ENCODE assay signal across 14 cellular contexts in genomic region chr14:105989746-105990302, GRCh38.
DNase-seq lines count a peak whose midpoint lies in the region; ATAC-seq and TF ChIP-seq lines count a peak whose summit lies in the region.
"Had no signal": no experiment of that assay in that cellular context is flagged by ENCODE, and none has a peak within 500 bp of the region (broad histone marks: within the 10 kb centered on the region; RNA-seq: fewer than 3 reads in every experiment).

No MANE protein-coding gene starts in this region.

- H3K4me3 ChIP-seq in Peyer's patch: no peak overlapping the region
- H3K4me3 ChIP-seq: skin epidermis had no signal

- no peak for TF ChIP-seq CTCF in Peyer's patch (IDR thresholded peaks at IDR 0.05)

- POLR2A ChIA-PET in activated naive CD8-positive, alpha-beta T cell treated with anti-CD3 and anti-CD28 coated beads, Interleukin-2, amount 10 ng/mL, durations not matched to agents 7 days and 5 days (lab: Charles Lee): no interaction called here

- H3K9me3 ChIP-seq in Peyer's patch: no peaks in the 10 kb centered on the region

- H3K36me3 ChIP-seq in Peyer's patch: no peaks in the 10 kb centered on the region

- no peaks in the 10 kb centered on the region for H3K9me3 Mint-ChIP-seq in T-helper 2 cell treated with Interferon-gamma antibody and Interleukin-4, amounts not matched to agents 5 μg/mL and 100 μg/mL, for 36 hours
- no peaks in the 10 kb centered on the region for H3K9me3 Mint-ChIP-seq in activated naive CD8-positive, alpha-beta T cell treated with anti-CD3 and anti-CD28 coated beads, Interleukin-2, amount 10 ng/mL, durations not matched to agents 7 days and 5 days

- H3K27ac Mint-ChIP-seq in T-helper 2 cell treated with Interferon-gamma antibody and Interleukin-4, amounts not matched to agents 5 μg/mL and 100 μg/mL, for 36 hours: peak overlapping the region; percentile 19
- H3K27ac Mint-ChIP-seq in activated naive CD8-positive, alpha-beta T cell treated with anti-CD3 and anti-CD28 coated beads, Interleukin-2, amount 10 ng/mL, durations not matched to agents 7 days and 5 days: peak overlapping the region; percentile 56

- TF ChIP-seq POLR2A in Peyer's patch (IDR thresholded peaks at IDR 0.05): no peak

- no peaks in the 10 kb centered on the region for H3K36me3 Mint-ChIP-seq in T-helper 2 cell treated with Interferon-gamma antibody and Interleukin-4, amounts not matched to agents 5 μg/mL and 100 μg/mL, for 36 hours (ENCODE audit: low read depth)
- no peaks in the 10 kb centered on the region for H3K36me3 Mint-ChIP-seq in activated naive CD8-positive, alpha-beta T cell treated with anti-CD3 and anti-CD28 coated beads, Interleukin-2, amount 10 ng/mL, durations not matched to agents 7 days and 5 days

- ATAC-seq in activated CD4-positive, CD25-positive, alpha-beta regulatory T cell treated with anti-CD3 and anti-CD28 coated beads, Interleukin-2, amount 50 U/mL, for 24 hours: peak; percentile 85 to 94
- peak; percentile 66 for ATAC-seq in activated naive CD8-positive, alpha-beta T cell treated with anti-CD3 and anti-CD28 coated beads, Interleukin-2, amount 10 ng/mL, durations not matched to agents 7 days and 5 days (ENCODE audit: low read depth)
- ATAC-seq in GM19328 (IDR thresholded peaks at IDR 0.05; ENCODE audit: unreplicated experiment): no peak
- ATAC-seq: PC-3 had no signal

- no peak overlapping the region for H3K27ac ChIP-seq in Peyer's patch
- H3K27ac ChIP-seq: skin epidermis had no signal

- no peaks in the 10 kb centered on the region for H3K27me3 ChIP-seq in Peyer's patch

- no peak overlapping the region for H3K4me3 Mint-ChIP-seq in T-helper 2 cell treated with Interferon-gamma antibody and Interleukin-4, amounts not matched to agents 5 μg/mL and 100 μg/mL, for 36 hours
- H3K4me3 Mint-ChIP-seq in activated naive CD8-positive, alpha-beta T cell treated with anti-CD3 and anti-CD28 coated beads, Interleukin-2, amount 10 ng/mL, durations not matched to agents 7 days and 5 days: no peak overlapping the region

- H3K4me1 ChIP-seq in Peyer's patch: no peaks in the 10 kb centered on the region

- no peaks in the 10 kb centered on the region for H3K27me3 Mint-ChIP-seq in T-helper 2 cell treated with Interferon-gamma antibody and Interleukin-4, amounts not matched to agents 5 μg/mL and 100 μg/mL, for 36 hours (ENCODE audit: low read depth)
- H3K27me3 Mint-ChIP-seq in activated naive CD8-positive, alpha-beta T cell treated with anti-CD3 and anti-CD28 coated beads, Interleukin-2, amount 10 ng/mL, durations not matched to agents 7 days and 5 days: peaks cover 3% of the 10 kb centered on the region

- DNase-seq in activated CD4-positive, CD25-positive, alpha-beta regulatory T cell (lab: John Stamatoyannopoulos, UW): no peak
- DNase-seq in DMS79 treated with DMSO at 0.1 percent for 48 hours (lab: John Stamatoyannopoulos, UW) (peak; percentile 66), germinal center (ENCODE audit: low spot score) (no peak), Peyer's patch (no peak)
- peak; percentile 31 for DNase-seq in T-helper 2 cell treated with Interferon-gamma antibody and Interleukin-4, amounts not matched to agents 5 μg/mL and 100 μg/mL, for 36 hours (ENCODE audit: low spot score)
- no peak for DNase-seq in activated naive CD8-positive, alpha-beta T cell treated with anti-CD3 and anti-CD28 coated beads, Interleukin-2, amount 10 ng/mL, durations not matched to agents 7 days and 5 days
- DNase-seq: amniotic stem cell, kidney, MM.1S, NCI-H2227 treated with DMSO at 0.1 percent for 48 hours, PC-3 had no signal

- H3K4me1 Mint-ChIP-seq in T-helper 2 cell treated with Interferon-gamma antibody and Interleukin-4, amounts not matched to agents 5 μg/mL and 100 μg/mL, for 36 hours (ENCODE audit: low read depth): peaks cover 37% of the 10 kb centered on the region
- H3K4me1 Mint-ChIP-seq in activated naive CD8-positive, alpha-beta T cell treated with anti-CD3 and anti-CD28 coated beads, Interleukin-2, amount 10 ng/mL, durations not matched to agents 7 days and 5 days: peaks cover 51% of the 10 kb centered on the region

Comparison
In these comparisons a context has a peak if more than half of its experiments do, and no peak if none do; other contexts are left out.
1. DNase-seq: peak in DMS79 treated with DMSO at 0.1 percent for 48 hours (single experiment) and T-helper 2 cell treated with Interferon-gamma antibody and Interleukin-4, amounts not matched to agents 5 μg/mL and 100 μg/mL, for 36 hours (single experiment); none in activated CD4-positive, CD25-positive, alpha-beta regulatory T cell (0 of 4), activated naive CD8-positive, alpha-beta T cell treated with anti-CD3 and anti-CD28 coated beads, Interleukin-2, amount 10 ng/mL, durations not matched to agents 7 days and 5 days (single experiment), germinal center (single experiment) and Peyer's patch (0 of 3).